9 cellular contexts compared by ENCODE assay signal in the genomic region with DNA sequence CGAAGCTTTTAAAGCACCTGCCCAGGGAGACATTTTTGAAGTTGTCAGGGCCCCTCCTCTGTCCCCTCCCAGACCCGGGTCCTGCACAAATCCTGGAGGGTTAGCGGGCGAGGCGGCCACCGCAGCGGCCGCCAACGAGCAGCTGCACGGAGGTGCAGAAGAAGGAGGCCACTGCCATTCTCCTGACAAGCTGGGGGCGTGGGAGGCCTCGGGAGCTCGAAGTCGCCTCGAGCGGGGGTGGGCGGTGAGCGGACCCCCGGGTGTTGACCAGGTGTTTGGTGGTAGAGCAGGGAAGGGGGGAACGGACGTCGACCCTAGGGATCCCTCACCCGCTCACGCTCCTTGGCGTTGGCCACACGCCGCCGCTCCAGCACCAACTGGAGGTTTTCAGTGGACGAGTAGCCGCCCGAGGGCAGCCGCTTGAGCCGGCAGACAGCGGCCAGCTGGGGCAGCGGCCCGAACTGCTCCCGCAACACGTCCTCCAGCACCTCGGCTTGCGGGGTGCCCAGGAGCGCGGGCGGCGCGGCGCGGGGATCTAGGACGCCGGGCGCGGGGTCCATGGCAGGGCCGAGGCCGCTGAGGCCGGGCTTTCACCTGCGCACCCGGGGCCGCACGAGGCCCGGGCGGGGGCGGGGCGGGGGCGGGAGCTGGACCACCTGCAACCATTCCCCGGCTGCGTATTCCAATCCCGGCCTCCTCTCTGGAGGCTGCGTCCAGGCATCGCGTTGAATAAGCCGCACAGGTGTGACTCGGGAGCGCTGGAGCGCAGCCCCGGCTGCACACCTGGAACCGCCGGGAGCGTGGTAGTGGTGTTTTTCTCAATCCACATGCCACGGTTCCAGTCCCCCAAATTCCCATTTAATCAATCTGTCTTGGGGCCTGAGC. TPM values are rescaled to one million over a fixed set of nuclear protein-coding genes. Genes with fewer than 3 reads are reported as not detected.
A peak's percentile ranks its signal among the peaks of the same experiment; 100 is the strongest.
DNase-seq lines count a peak whose midpoint lies in the region; ATAC-seq lines count a peak whose summit lies in the region.
"Had no signal": no experiment of that assay in that cellular context is flagged by ENCODE, and none has a peak within 500 bp of the region (broad histone marks: within the 10 kb centered on the region; RNA-seq: fewer than 3 reads in every experiment).

A gene with protein sequence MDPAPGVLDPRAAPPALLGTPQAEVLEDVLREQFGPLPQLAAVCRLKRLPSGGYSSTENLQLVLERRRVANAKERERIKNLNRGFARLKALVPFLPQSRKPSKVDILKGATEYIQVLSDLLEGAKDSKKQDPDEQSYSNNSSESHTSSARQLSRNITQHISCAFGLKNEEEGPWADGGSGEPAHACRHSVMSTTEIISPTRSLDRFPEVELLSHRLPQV (minus strand): TSS at position 565 of the 885 bp plus-strand sequence. CDS start 5 bp downstream, at position 560.

- peaks cover 5% of the 10 kb centered on the region for H3K4me1 Mint-ChIP-seq in T-helper 2 cell treated with Interferon-gamma antibody and Interleukin-4, amounts not matched to agents 5 μg/mL and 100 μg/mL, for 36 hours (ENCODE audit: low read depth)
- peaks cover 8% of the 10 kb centered on the region for H3K4me1 Mint-ChIP-seq in stimulated activated effector memory CD8-positive, alpha-beta T cell treated with anti-CD3 and anti-CD28 coated beads, Interleukin-12 subunit alpha, Interleukin-12 subunit beta, amount 100 ng/mL, for 72 hours

- no peaks in the 10 kb centered on the region for H3K9me3 Mint-ChIP-seq in T-helper 2 cell treated with Interferon-gamma antibody and Interleukin-4, amounts not matched to agents 5 μg/mL and 100 μg/mL, for 36 hours
- H3K9me3 Mint-ChIP-seq in activated naive CD4-positive, alpha-beta T cell treated with anti-CD3 and anti-CD28 coated beads, Interleukin-2, amount 50 U/mL, for 72 hours, result no peaks in the 10 kb centered on the region
- H3K9me3 Mint-ChIP-seq in stimulated activated effector memory CD8-positive, alpha-beta T cell treated with anti-CD3 and anti-CD28 coated beads, Interleukin-12 subunit alpha, Interleukin-12 subunit beta, amount 100 ng/mL, for 72 hours, result no peaks in the 10 kb centered on the region

- DNase-seq in T-helper 2 cell treated with Interferon-gamma antibody and Interleukin-4, amounts not matched to agents 5 μg/mL and 100 μg/mL, for 36 hours (ENCODE audit: low spot score), result no peak
- DNase-seq in T-helper 2 cell, result no peak
- peak in 1 of 2 donors; percentile 20 for DNase-seq in activated naive CD4-positive, alpha-beta T cell treated with anti-CD3 and anti-CD28 coated beads, Interleukin-2, amount 50 U/mL, for 72 hours (ENCODE audit: low spot score in 2 of 2)
- peak; percentile 66 for DNase-seq in islet precursor cell
- no peak for DNase-seq in stimulated activated effector memory CD8-positive, alpha-beta T cell treated with anti-CD3 and anti-CD28 coated beads, Interleukin-12 subunit alpha, Interleukin-12 subunit beta, amount 100 ng/mL, for 72 hours (ENCODE audit: low spot score in 2 of 2)
- DNase-seq in SKM-1 treated with dmso at 0.1 percent for 144 hours (lab: John Stamatoyannopoulos, UW; ENCODE audit: unreplicated experiment), result no peak

- H3K4me3 Mint-ChIP-seq in T-helper 2 cell treated with Interferon-gamma antibody and Interleukin-4, amounts not matched to agents 5 μg/mL and 100 μg/mL, for 36 hours, result peak within 1 kb of the TSS; percentile 74
- H3K4me3 Mint-ChIP-seq in stimulated activated effector memory CD8-positive, alpha-beta T cell treated with anti-CD3 and anti-CD28 coated beads, Interleukin-12 subunit alpha, Interleukin-12 subunit beta, amount 100 ng/mL, for 72 hours, result peak within 1 kb of the TSS; percentile 60

- no peaks in the 10 kb centered on the region for H3K36me3 Mint-ChIP-seq in T-helper 2 cell treated with Interferon-gamma antibody and Interleukin-4, amounts not matched to agents 5 μg/mL and 100 μg/mL, for 36 hours (ENCODE audit: low read depth)
- H3K36me3 Mint-ChIP-seq in activated naive CD4-positive, alpha-beta T cell treated with anti-CD3 and anti-CD28 coated beads, Interleukin-2, amount 50 U/mL, for 72 hours, result peaks cover 0 to 11% of the 10 kb centered on the region in 2 donors
- H3K36me3 Mint-ChIP-seq in stimulated activated effector memory CD8-positive, alpha-beta T cell treated with anti-CD3 and anti-CD28 coated beads, Interleukin-12 subunit alpha, Interleukin-12 subunit beta, amount 100 ng/mL, for 72 hours, result no peaks in the 10 kb centered on the region

- no peak within 1 kb of the TSS for H3K27ac Mint-ChIP-seq in T-helper 2 cell treated with Interferon-gamma antibody and Interleukin-4, amounts not matched to agents 5 μg/mL and 100 μg/mL, for 36 hours
- H3K27ac Mint-ChIP-seq in activated naive CD4-positive, alpha-beta T cell treated with anti-CD3 and anti-CD28 coated beads, Interleukin-2, amount 50 U/mL, for 72 hours, result peak within 1 kb of the TSS in 1 of 2 donors; percentile 70
- no peak within 1 kb of the TSS for H3K27ac Mint-ChIP-seq in stimulated activated effector memory CD8-positive, alpha-beta T cell treated with anti-CD3 and anti-CD28 coated beads, Interleukin-12 subunit alpha, Interleukin-12 subunit beta, amount 100 ng/mL, for 72 hours

- ATAC-seq in activated naive CD4-positive, alpha-beta T cell treated with anti-CD3 and anti-CD28 coated beads, Interleukin-2, amount 50 U/mL, for 72 hours, result peak; percentile 4 to 19
- peak; percentile 35 for ATAC-seq in stimulated activated effector memory CD8-positive, alpha-beta T cell treated with anti-CD3 and anti-CD28 coated beads, Interleukin-12 subunit alpha, Interleukin-12 subunit beta, amount 100 ng/mL, for 72 hours
- ATAC-seq in GM18511 (IDR thresholded peaks at IDR 0.05; ENCODE audit: unreplicated experiment) (no peak), HG02763 (IDR thresholded peaks at IDR 0.05; ENCODE audit: unreplicated experiment) (no peak)

- peaks cover 57% of the 10 kb centered on the region for H3K27me3 Mint-ChIP-seq in T-helper 2 cell treated with Interferon-gamma antibody and Interleukin-4, amounts not matched to agents 5 μg/mL and 100 μg/mL, for 36 hours (ENCODE audit: low read depth)

RNA-seq across cellular contexts. Expression of the gene that starts here (rescaled TPM):
- total RNA-seq in activated naive CD4-positive, alpha-beta T cell treated with anti-CD3 and anti-CD28 coated beads, Interleukin-2, amount 50 U/mL, for 72 hours, result not detected
- total RNA-seq: glomerular endothelial cell had no signal

Comparison
In these comparisons a context has a peak if more than half of its experiments do, and no peak if none do; other contexts are left out.
1. Peak in ATAC-seq in activated naive CD4-positive, alpha-beta T cell treated with anti-CD3 and anti-CD28 coated beads, Interleukin-2, amount 50 U/mL, for 72 hours; RNA of the gene not detected or under 1 TPM.